7 cellular contexts compared by ENCODE assay signal in genomic region chr21:17524635-17525034, GRCh38.
"Had no signal": no experiment of that assay in that cellular context is flagged by ENCODE, and none has a peak within 500 bp of the region (broad histone marks: within the 10 kb centered on the region; RNA-seq: fewer than 3 reads in every experiment).

No MANE protein-coding gene starts in this region.

- H3K4me3 ChIP-seq: K562 had no signal

- FAIRE-seq: K562 had no signal

- DNase-seq: GOT3, H7, HCEC 1CT, IMR-90, KG1 had no signal

- ATAC-seq: K562 had no signal

- H3K27ac ChIP-seq: HL-60 had no signal
